8 cellular contexts compared by ENCODE assay signal in genomic region chr19:18896421-18896841, GRCh38. TPM values are rescaled to one million over a fixed set of nuclear protein-coding genes. Genes with fewer than 3 reads are reported as not detected.
DNase-seq lines count a peak whose midpoint lies in the region; ATAC-seq and TF ChIP-seq lines count a peak whose summit lies in the region.

No MANE protein-coding gene starts in this region.

- no peaks in the 10 kb centered on the region for H3K4me1 Mint-ChIP-seq in MCF 10A (ENCODE audit: insufficient read depth, unreplicated experiment)
- peaks cover 4 to 15% (median 12%) of the 10 kb centered on the region in 4 donors for H3K4me1 Mint-ChIP-seq in naive thymus-derived CD8-positive, alpha-beta T cell

- no peak overlapping the region for H3K4me2 ChIP-seq in MM.1S (ENCODE audit: low read depth, low read length)

- H3K27ac Mint-ChIP-seq in MCF 10A (ENCODE audit: low read depth, unreplicated experiment), result no peak overlapping the region
- peak overlapping the region in 1 of 10 donors; percentile 5 for H3K27ac Mint-ChIP-seq in naive thymus-derived CD8-positive, alpha-beta T cell

- CTCF ChIA-PET in MCF 10A (lab: Yijun Ruan, JAX), result interaction anchor here (0.6 to 1.1 kb wide), 5 partner anchors 11 to 135 kb away, joined by 3 to 6 read pairs (median 4); no protein-coding TSS in a partner anchor

- DNase-seq in AG10803 (ENCODE audit: low read depth) (no peak), H7 (peak; percentile 87), MCF 10A (ENCODE audit: unreplicated experiment) (no peak), MM.1S (no peak), UCSD-AML1 (lab: John Stamatoyannopoulos, UW; ENCODE audit: unreplicated experiment) (no peak), NCI-H510A (lab: John Stamatoyannopoulos, UW) (no peak)
- DNase-seq in naive thymus-derived CD8-positive, alpha-beta T cell, result no peak

- no peaks in the 10 kb centered on the region for H3F3A ChIP-seq in MM.1S (ENCODE audit: insufficient read depth, low read length)

- no peaks in the 10 kb centered on the region for H3K4me1 ChIP-seq in MM.1S (ENCODE audit: low read length)

- H3K36me3 Mint-ChIP-seq in MCF 10A (ENCODE audit: insufficient read depth, unreplicated experiment), result no peaks in the 10 kb centered on the region
- H3K36me3 Mint-ChIP-seq in naive thymus-derived CD8-positive, alpha-beta T cell, result peaks cover 0 to 23% (median 11%) of the 10 kb centered on the region in 3 donors

- H3K4me3 ChIP-seq in AG10803 (ENCODE audit: low read length), result peak overlapping the region; percentile 9
- H3K4me3 ChIP-seq in H7 (ENCODE audit: insufficient read depth, low read depth, low read length), result peak overlapping the region; percentile 28
- no peak overlapping the region for H3K4me3 ChIP-seq in MM.1S (ENCODE audit: low read length)

- TF ChIP-seq CTCF in AG10803 (conservative IDR thresholded peaks at IDR 0.05; ENCODE audit: low read length) (0 out of 2 replicates have a peak, but pooled peaks have one; percentile 2), MCF 10A (IDR thresholded peaks at IDR 0.05; ENCODE audit: unreplicated experiment) (no peak), MM.1S (IDR thresholded peaks at IDR 0.05; ENCODE audit: low read length) (no peak)

- no peaks in the 10 kb centered on the region for H3K9me3 Mint-ChIP-seq in MCF 10A (ENCODE audit: unreplicated experiment)
- H3K9me3 Mint-ChIP-seq in naive thymus-derived CD8-positive, alpha-beta T cell, result no peaks in the 10 kb centered on the region

- H4K20me1 ChIP-seq in MM.1S (ENCODE audit: insufficient read depth, low read length), result no peaks in the 10 kb centered on the region

- H3K9me3 ChIP-seq in MM.1S (replicated peaks; ENCODE audit: insufficient read depth, low read length), result no peaks in the 10 kb centered on the region

- H3K9me2 ChIP-seq in MM.1S (replicated peaks; ENCODE audit: insufficient read depth, low read length), result no peaks in the 10 kb centered on the region

- no TSS peak for BruUV-seq in MCF 10A (replicated peaks; lab: Mats Ljungman, UMichigan)

- H3K79me2 ChIP-seq in MM.1S (ENCODE audit: low read length), result no peaks in the 10 kb centered on the region

- H3K9ac ChIP-seq in MM.1S (ENCODE audit: low read length), result no peak overlapping the region

- H3K27me3 ChIP-seq in H7 (ENCODE audit: control insufficient read depth, insufficient read depth, low read length), result peaks cover 16% of the 10 kb centered on the region; the same call in 1 of the 2 replicates
- H3K27me3 ChIP-seq in MM.1S (replicated peaks; ENCODE audit: insufficient read depth, low read length), result peaks cover 39% of the 10 kb centered on the region

- H2AFZ ChIP-seq in MM.1S (ENCODE audit: low read length), result no peak overlapping the region

- intact Hi-C loops in MCF 10A (cut with micrococcal nuclease), result no loop called here

- no peaks in the 10 kb centered on the region; the same call in none of the 2 replicates for H3K36me3 ChIP-seq in H7 (replicated peaks; ENCODE audit: control insufficient read depth, insufficient read depth, low read length)
- no peaks in the 10 kb centered on the region for H3K36me3 ChIP-seq in MM.1S (replicated peaks; ENCODE audit: insufficient read depth, low read length)

- H3K4me3 Mint-ChIP-seq in MCF 10A (ENCODE audit: unreplicated experiment), result peak overlapping the region; percentile 64
- peak overlapping the region; percentile 52 to 92 (median 79) for H3K4me3 Mint-ChIP-seq in naive thymus-derived CD8-positive, alpha-beta T cell

- POLR2A ChIA-PET in MCF 10A (lab: Yijun Ruan, JAX), result interaction anchor here (0.6 kb wide), 1 partner anchor 12 kb away, joined by 3 read pairs; no protein-coding TSS in a partner anchor
- POLR2A ChIA-PET in naive thymus-derived CD8-positive, alpha-beta T cell (lab: Charles Lee), result interaction anchor here (0.6 to 0.7 kb wide), 2 partner anchors 101 to 256 kb away, joined by 4 read pairs; no protein-coding TSS in a partner anchor

- no peak for ATAC-seq in naive thymus-derived CD8-positive, alpha-beta T cell
- ATAC-seq in HG02973 (IDR thresholded peaks at IDR 0.05; ENCODE audit: unreplicated experiment), result no peak

- H3K27ac ChIP-seq in MM.1S (ENCODE audit: low read length), result no peak overlapping the region

- H3K27me3 Mint-ChIP-seq in MCF 10A (ENCODE audit: insufficient read depth, unreplicated experiment), result peaks cover 37% of the 10 kb centered on the region
- peaks cover 11 to 31% (median 17%) of the 10 kb centered on the region in 5 donors for H3K27me3 Mint-ChIP-seq in naive thymus-derived CD8-positive, alpha-beta T cell

RNA-seq across cellular contexts. Expression of gene CERS1, which starts 0.5 kb away (rescaled TPM):
- total RNA-seq in H7 (2014; rRNA removed; shearing (Covaris generic)), result 7.8 and 8.5 TPM in 2 replicates
- total RNA-seq in MCF 10A (2022), result not detected in 2 replicates
- not detected for total RNA-seq in naive thymus-derived CD8-positive, alpha-beta T cell
- not detected for polyA plus RNA-seq in naive thymus-derived CD8-positive, alpha-beta T cell

RNA-seq across cellular contexts. Expression of gene COPE, which starts 22.8 kb away (rescaled TPM):
- 253 and 306 TPM in 2 replicates for total RNA-seq in H7 (2014; rRNA removed; shearing (Covaris generic))
- total RNA-seq in MCF 10A (2022), result 310 and 456 TPM in 2 replicates
- total RNA-seq in naive thymus-derived CD8-positive, alpha-beta T cell, result 100 to 1,000 TPM; 145 to 149 TPM
- polyA plus RNA-seq in naive thymus-derived CD8-positive, alpha-beta T cell, result 100 to 1,000 TPM; 224 to 259 (median 235) TPM

RNA-seq across cellular contexts. Expression of gene DDX49, which starts 23.1 kb away (rescaled TPM):
- total RNA-seq in H7 (2014; rRNA removed; shearing (Covaris generic)), result 44.7 and 63.1 TPM in 2 replicates
- 87.7 and 98.8 TPM in 2 replicates for total RNA-seq in MCF 10A (2022)
- total RNA-seq in naive thymus-derived CD8-positive, alpha-beta T cell, result 10 to 100 TPM; 39.4 to 46.4 TPM
- polyA plus RNA-seq in naive thymus-derived CD8-positive, alpha-beta T cell, result 10 to 100 TPM; 21.7 to 37.5 (median 24.7) TPM

RNA-seq across cellular contexts. Expression of gene HOMER3, which starts 44.6 kb away (rescaled TPM):
- total RNA-seq in H7 (2014; rRNA removed; shearing (Covaris generic)), result 25.1 and 35.7 TPM in 2 replicates
- 57.9 and 58.9 TPM in 2 replicates for total RNA-seq in MCF 10A (2022)
- total RNA-seq in naive thymus-derived CD8-positive, alpha-beta T cell, result under 1 TPM in 1 of 2 experiments, not detected in 1; 0.55 TPM
- not detected for polyA plus RNA-seq in naive thymus-derived CD8-positive, alpha-beta T cell
